9 cellular contexts compared by ENCODE assay signal in genomic region chr16:30368792-30369090, GRCh38. TPM values are rescaled to one million over a fixed set of nuclear protein-coding genes. Genes with fewer than 3 reads are reported as not detected.
DNase-seq lines count a peak whose midpoint lies in the region; ATAC-seq, FAIRE-seq and TF ChIP-seq lines count a peak whose summit lies in the region.
"Had no signal": no experiment of that assay in that cellular context is flagged by ENCODE, and none has a peak within 500 bp of the region (broad histone marks: within the 10 kb centered on the region; RNA-seq: fewer than 3 reads in every experiment).

No MANE protein-coding gene starts in this region.

- H3K4me1 ChIP-seq in A549, result peaks cover 20% of the 10 kb centered on the region
- H3K4me1 ChIP-seq in muscle layer of colon (ENCODE audit: insufficient read depth, low read length), result peaks cover 27% of the 10 kb centered on the region

- TF ChIP-seq EP300 in A549 (IDR thresholded peaks at IDR 0.05), result no peak

- peak overlapping the region; percentile 80 for H3K4me2 ChIP-seq in A549

- H3K4me3 Mint-ChIP-seq in IgD-negative memory B cell (peak overlapping the region; percentile 83 to 95 (median 85)), chondrocyte (ENCODE audit: unreplicated experiment) (peak overlapping the region; percentile 86)

- TF ChIP-seq CTCF in A549 (IDR thresholded peaks at IDR 0.05) (no peak), chondrocyte (IDR thresholded peaks at IDR 0.05) (no peak)

- TF ChIP-seq RAD21 in A549 (conservative IDR thresholded peaks at IDR 0.05 in 1 of 2, IDR thresholded peaks at IDR 0.05 in 1 of 2), result no peak

- H3K27me3 Mint-ChIP-seq in IgD-negative memory B cell (no peaks in the 10 kb centered on the region), chondrocyte (ENCODE audit: low read depth) (no peaks in the 10 kb centered on the region)

- H3K27ac ChIP-seq in A549 (peak overlapping the region; percentile 96 to 98; a peak in 5 of 6 replicates), muscle layer of colon (ENCODE audit: low read depth, low read length) (peak overlapping the region; percentile 89)

- H3K9me3 ChIP-seq in A549 (no peaks in the 10 kb centered on the region), muscle layer of colon (ENCODE audit: low read length) (no peaks in the 10 kb centered on the region)

- H3K36me3 Mint-ChIP-seq in IgD-negative memory B cell (peaks cover 1% of the 10 kb centered on the region), chondrocyte (ENCODE audit: low read depth) (peaks cover 9% of the 10 kb centered on the region)

- DNase-seq in A549 (ENCODE audit: low read depth in 1 of 2, low spot score in 1 of 2) (no peak), chondrocyte (ENCODE audit: low spot score) (no peak), AML-193 (lab: John Stamatoyannopoulos, UW) (no peak), NCI-H1694 (lab: John Stamatoyannopoulos, UW) (no peak)

- ATAC-seq in A549, result no peak
- no peak for ATAC-seq in HG02571 (IDR thresholded peaks at IDR 0.05; ENCODE audit: unreplicated experiment)
- ATAC-seq in HG03342 (IDR thresholded peaks at IDR 0.05; ENCODE audit: unreplicated experiment), result no peak

- H3K9ac ChIP-seq in muscle layer of colon (ENCODE audit: low read length), result peak overlapping the region; percentile 62

- H3K4me3 ChIP-seq in A549, result peak overlapping the region; percentile 76
- H3K4me3 ChIP-seq in muscle layer of colon (ENCODE audit: low read depth in 1 of 2, low read length in 2 of 2), result peak overlapping the region; percentile 73 to 98

- WGBS in A549 (ENCODE audit: missing lambda C conversion rate), result 13% methylated on average over 4 of the region's 4 CpGs

- H3K4me1 Mint-ChIP-seq in IgD-negative memory B cell, result peaks cover 12 to 42% (median 41%) of the 10 kb centered on the region in 3 donors
- H3K4me1 Mint-ChIP-seq in chondrocyte (ENCODE audit: low read depth), result peaks cover 43% of the 10 kb centered on the region

- CTCF ChIA-PET in A549 (lab: Yijun Ruan, JAX), result interaction anchor here (0.9 to 1.5 kb wide), 4 partner anchors 8 to 336 kb away, joined by 3 to 4 read pairs (median 4); partner anchors contain the start of gene ZNF48

- FAIRE-seq in A549 (lab: Jason Lieb, UNC), result no peak
- FAIRE-seq: GM12892 had no signal

- H3K9me3 Mint-ChIP-seq in IgD-negative memory B cell (no peaks in the 10 kb centered on the region), chondrocyte (ENCODE audit: low read depth) (no peaks in the 10 kb centered on the region)

- H3K36me3 ChIP-seq in muscle layer of colon (ENCODE audit: insufficient read depth, low read length), result peaks cover 15% of the 10 kb centered on the region

- TF ChIP-seq POLR2A in A549 (IDR thresholded peaks at IDR 0.05; ENCODE audit: low read length), result no peak

- H3K27ac Mint-ChIP-seq in IgD-negative memory B cell (peak overlapping the region in 2 of 3 donors; percentile 66 to 78), chondrocyte (ENCODE audit: unreplicated experiment) (peak overlapping the region; percentile 81)

- H3K27me3 ChIP-seq in muscle layer of colon (ENCODE audit: control insufficient read depth in 1 of 2, insufficient read depth in 2 of 2, low read length in 2 of 2), result no peaks in the 10 kb centered on the region

- POLR2A ChIA-PET in A549 (lab: Yijun Ruan, JAX), result no interaction called here

TF ChIP-seq in A549, 52 proteins besides CTCF, POLR2A, EP300 and RAD21:
- no peak for TF ChIP-seq ATOH8 (CRISPR knock-in tag; IDR thresholded peaks at IDR 0.05; ENCODE audit: low read depth)

RNA-seq across cellular contexts. Expression of gene TBC1D10B, which starts 1.6 kb away (rescaled TPM):
- polyA plus RNA-seq in A549 (2011; rRNA removed) (10.9 and 12.6 TPM in 2 replicates), A549 (2017; fragmentation: RNase III; extraction: RNeasy Plus Mini Kit Qiagen cat#74134 plus additional on column Dnase treatment) (21.5 to 24.0 TPM (median 23.2 TPM) in 3 replicates), IgD-negative memory B cell (11.3 TPM)
- polyA plus RNA-seq in A549 (2012; cell fraction: cytosol; rRNA removed), result 19.3 and 22.4 TPM in 2 replicates
- polyA plus RNA-seq in A549 (2012; cell fraction: nucleus; rRNA removed), result 35.7 and 37.3 TPM in 2 replicates
- polyA minus RNA-seq in A549 (2011; rRNA and poly(A)+ RNA removed), result 21.7 and 27.9 TPM in 2 replicates
- total RNA-seq in chondrocyte, result 43.3 to 48.6 TPM (median 44.2 TPM) in 3 replicates

RNA-seq across cellular contexts. Expression of gene MYL11, which starts 5.9 kb away (rescaled TPM):
- polyA plus RNA-seq in A549 (2011; rRNA removed), result not detected in 2 replicates
- polyA plus RNA-seq in A549 (2012; cell fraction: cytosol; rRNA removed), result 0.38 and 0.45 TPM in 2 replicates
- polyA plus RNA-seq in A549 (2012; cell fraction: nucleus; rRNA removed), result not detected in 2 replicates
- 0.46 to 0.70 TPM (median 0.55 TPM) in 3 replicates for polyA plus RNA-seq in A549 (2017; fragmentation: RNase III; extraction: RNeasy Plus Mini Kit Qiagen cat#74134 plus additional on column Dnase treatment)
- polyA minus RNA-seq in A549 (2011; rRNA and poly(A)+ RNA removed), result not detected in 2 replicates
- polyA plus RNA-seq in IgD-negative memory B cell, result 1.7 TPM
- 0.82 to 2.2 TPM (median 1.4 TPM) in 3 replicates for total RNA-seq in chondrocyte

RNA-seq across cellular contexts. Expression of gene SEPTIN1, which starts 13.6 kb away (rescaled TPM):
- polyA plus RNA-seq in A549 (2011; rRNA removed) (0.13 and 0.17 TPM in 2 replicates), A549 (2017; fragmentation: RNase III; extraction: RNeasy Plus Mini Kit Qiagen cat#74134 plus additional on column Dnase treatment) (0.58 to 0.73 TPM (median 0.65 TPM) in 3 replicates), IgD-negative memory B cell (161 TPM)
- 0.75 and 0.91 TPM in 2 replicates for polyA plus RNA-seq in A549 (2012; cell fraction: cytosol; rRNA removed)
- polyA plus RNA-seq in A549 (2012; cell fraction: nucleus; rRNA removed), result 0.54 and 0.69 TPM in 2 replicates
- not detected in 2 replicates for polyA minus RNA-seq in A549 (2011; rRNA and poly(A)+ RNA removed)
- total RNA-seq in chondrocyte, result 0.85 to 1.7 TPM (median 1.3 TPM) in 3 replicates

RNA-seq across cellular contexts. Expression of gene CD2BP2, which starts 13.6 kb away (rescaled TPM):
- polyA plus RNA-seq in A549 (2011; rRNA removed), result 33.9 and 35.6 TPM in 2 replicates
- polyA plus RNA-seq in A549 (2012; cell fraction: cytosol; rRNA removed), result 29.0 and 31.3 TPM in 2 replicates
- polyA plus RNA-seq in A549 (2012; cell fraction: nucleus; rRNA removed), result 60.8 and 84.7 TPM in 2 replicates
- 48.5 to 54.5 TPM (median 54.0 TPM) in 3 replicates for polyA plus RNA-seq in A549 (2017; fragmentation: RNase III; extraction: RNeasy Plus Mini Kit Qiagen cat#74134 plus additional on column Dnase treatment)
- 29.2 and 30.8 TPM in 2 replicates for polyA minus RNA-seq in A549 (2011; rRNA and poly(A)+ RNA removed)
- 42.7 TPM for polyA plus RNA-seq in IgD-negative memory B cell
- 53.2 to 61.0 TPM (median 55.8 TPM) in 3 replicates for total RNA-seq in chondrocyte

RNA-seq across cellular contexts. Expression of gene ZNF48, which starts 26.5 kb away (rescaled TPM):
- polyA plus RNA-seq in A549 (2011; rRNA removed) (7.0 and 9.3 TPM in 2 replicates), A549 (2017; fragmentation: RNase III; extraction: RNeasy Plus Mini Kit Qiagen cat#74134 plus additional on column Dnase treatment) (9.1 to 10.4 TPM (median 9.7 TPM) in 3 replicates), IgD-negative memory B cell (9.7 TPM)
- 8.1 and 10.4 TPM in 2 replicates for polyA plus RNA-seq in A549 (2012; cell fraction: cytosol; rRNA removed)
- polyA plus RNA-seq in A549 (2012; cell fraction: nucleus; rRNA removed), result 12.0 and 13.2 TPM in 2 replicates
- 7.2 and 9.6 TPM in 2 replicates for polyA minus RNA-seq in A549 (2011; rRNA and poly(A)+ RNA removed)
- total RNA-seq in chondrocyte, result 10.6 to 11.8 TPM (median 10.8 TPM) in 3 replicates

Comparison
In these comparisons a context has a peak if more than half of its experiments do, and no peak if none do; other contexts are left out.
1. RNA of gene SEPTIN1, which starts 13.6 kb away (polyA plus RNA-seq): 161 TPM in IgD-negative memory B cell (single experiment); 0.13 to 0.91 TPM in A549; every median in the first group is over 10 times any median in the second.